ENCODE assay signal across 11 cellular contexts in the genomic region with DNA sequence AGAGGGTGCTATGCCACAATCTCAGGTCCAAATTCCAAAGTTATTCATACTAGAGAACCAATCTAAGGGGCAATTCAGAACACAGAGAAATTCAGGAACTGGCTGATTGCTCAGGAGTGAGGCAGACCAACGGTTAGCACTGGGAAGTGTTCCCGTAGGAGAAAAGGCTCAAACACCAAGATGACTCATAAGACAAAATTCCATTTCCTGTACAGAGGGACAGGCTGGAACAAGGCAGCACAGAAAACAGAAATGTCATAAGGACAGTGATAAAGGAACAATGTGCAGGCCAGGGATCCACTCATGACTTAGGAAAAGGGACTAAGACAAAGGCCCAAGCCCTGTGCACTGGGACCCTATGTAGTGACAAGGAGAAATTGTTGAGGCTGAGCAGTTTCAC. TPM values are rescaled to one million over a fixed set of nuclear protein-coding genes. Genes with fewer than 3 reads are reported as not detected.
DNase-seq lines count a peak whose midpoint lies in the region; ATAC-seq and TF ChIP-seq lines count a peak whose summit lies in the region.
"Had no signal": no experiment of that assay in that cellular context is flagged by ENCODE, and none has a peak within 500 bp of the region (broad histone marks: within the 10 kb centered on the region; RNA-seq: fewer than 3 reads in every experiment).

No MANE protein-coding gene starts in this region.

- H3K36me3 Mint-ChIP-seq in activated naive CD8-positive, alpha-beta T cell treated with anti-CD3 and anti-CD28 coated beads, Interleukin-2, amount 50 U/mL, for 24 hours (ENCODE audit: low read depth): no peaks in the 10 kb centered on the region

- TF ChIP-seq RAD21 in SK-N-SH (IDR thresholded peaks at IDR 0.05; ENCODE audit: low read length): no peak

- intact Hi-C loops in psoas muscle (cut with DNase I): no loop called here

- H3F3A ChIP-seq in SK-N-SH (replicated peaks; ENCODE audit: insufficient read depth): peaks cover 18% of the 10 kb centered on the region

- 0% methylated on average over 2 of the region's 2 CpGs for WGBS in SK-N-SH (ENCODE audit: low lambda C conversion rate)
- 3 to 10% (median 6%) methylated on average over 2 of the region's 2 CpGs for WGBS in psoas muscle, 3 donors

- no peaks in the 10 kb centered on the region for H3K27me3 Mint-ChIP-seq in activated naive CD8-positive, alpha-beta T cell treated with anti-CD3 and anti-CD28 coated beads, Interleukin-2, amount 50 U/mL, for 24 hours

- H3K27ac ChIP-seq in SK-N-SH (ENCODE audit: low read depth in 2 of 2, low read length in 1 of 2): peak overlapping the region; percentile 82 to 85
- peak overlapping the region; percentile 42 for H3K27ac ChIP-seq in psoas muscle
- H3K27ac ChIP-seq: WERI-Rb-1 had no signal

- H3K79me2 ChIP-seq in SK-N-SH (ENCODE audit: insufficient read depth): no peaks in the 10 kb centered on the region

- POLR2A ChIA-PET in SK-N-SH (lab: Yijun Ruan, JAX): no interaction called here

- H3K36me3 ChIP-seq in SK-N-SH (replicated peaks in 1 of 2; ENCODE audit: control insufficient read depth in 1 of 2, insufficient read depth in 2 of 2, low read length in 1 of 2) (no peaks in the 10 kb centered on the region), psoas muscle (ENCODE audit: insufficient read depth in 1 of 2, low read depth in 1 of 2) (no peaks in the 10 kb centered on the region)
- H3K36me3 ChIP-seq: WERI-Rb-1 had no signal

- no peaks in the 10 kb centered on the region for H3K4me1 Mint-ChIP-seq in activated naive CD8-positive, alpha-beta T cell treated with anti-CD3 and anti-CD28 coated beads, Interleukin-2, amount 50 U/mL, for 24 hours

- peak overlapping the region; percentile 81 for H2AFZ ChIP-seq in SK-N-SH (ENCODE audit: low read depth)

- no peak overlapping the region for H3K4me3 ChIP-seq in SK-N-SH (ENCODE audit: low read depth in 2 of 2, low read length in 1 of 2)
- H3K4me3 ChIP-seq in psoas muscle: no peak overlapping the region

- H4K20me1 ChIP-seq in SK-N-SH (ENCODE audit: insufficient read depth): no peaks in the 10 kb centered on the region

- H3K9me2 ChIP-seq in SK-N-SH: no peaks in the 10 kb centered on the region

- peak; percentile 84 for DNase-seq in COLO829 (ENCODE audit: low spot score)
- no peak for DNase-seq in SK-N-SH
- peak; percentile 80 for DNase-seq in foreskin melanocyte
- DNase-seq in psoas muscle: no peak
- DNase-seq in Ammon's horn (ENCODE audit: low spot score): no peak
- no peak for DNase-seq in activated naive CD8-positive, alpha-beta T cell treated with anti-CD3 and anti-CD28 coated beads, Interleukin-2, amount 50 U/mL, for 24 hours
- DNase-seq in activated CD4-positive, CD25-positive, alpha-beta regulatory T cell treated with anti-CD3 and anti-CD28 coated beads, Interleukin-2, amount 50 U/mL, for 72 hours: no peak
- DNase-seq: DND-41, NCI-H1048, WERI-Rb-1 had no signal

- H3K27me3 ChIP-seq in SK-N-SH (ENCODE audit: insufficient read depth): no peaks in the 10 kb centered on the region
- H3K27me3 ChIP-seq in psoas muscle (ENCODE audit: insufficient read depth in 3 of 3, low read length in 2 of 3): no peaks in the 10 kb centered on the region

- H3K27ac Mint-ChIP-seq in activated naive CD8-positive, alpha-beta T cell treated with anti-CD3 and anti-CD28 coated beads, Interleukin-2, amount 50 U/mL, for 24 hours: no peak overlapping the region

- H3K9me3 ChIP-seq in SK-N-SH: no peaks in the 10 kb centered on the region
- peaks cover 3% of the 10 kb centered on the region for H3K9me3 ChIP-seq in psoas muscle

- peak overlapping the region; percentile 44; the same call in 1 of the 2 replicates for H3K9ac ChIP-seq in SK-N-SH

- ATAC-seq in psoas muscle: peak; percentile 46 to 74 (median 62)
- ATAC-seq in activated naive CD8-positive, alpha-beta T cell treated with anti-CD3 and anti-CD28 coated beads, Interleukin-2, amount 50 U/mL, for 24 hours: no peak
- no peak for ATAC-seq in GM18873 (IDR thresholded peaks at IDR 0.05; ENCODE audit: low FRiP score, unreplicated experiment)

- H3K4me3 Mint-ChIP-seq in activated naive CD8-positive, alpha-beta T cell treated with anti-CD3 and anti-CD28 coated beads, Interleukin-2, amount 50 U/mL, for 24 hours: no peak overlapping the region

- CTCF ChIA-PET in SK-N-SH (lab: Yijun Ruan, JAX): no interaction called here

- H3K4me1 ChIP-seq in SK-N-SH (ENCODE audit: control insufficient read depth in 1 of 2, insufficient read depth in 2 of 2, low read depth in 1 of 2, low read length in 1 of 2): peaks cover 2 to 12% of the 10 kb centered on the region in 2 experiments; a peak in 3 of 4 replicates
- no peaks in the 10 kb centered on the region for H3K4me1 ChIP-seq in psoas muscle

- TF ChIP-seq CTCF in SK-N-SH (IDR thresholded peaks at IDR 0.05): no peak
- TF ChIP-seq CTCF in psoas muscle (IDR thresholded peaks at IDR 0.05): no peak

- peaks cover 28% of the 10 kb centered on the region for H3K9me3 Mint-ChIP-seq in activated naive CD8-positive, alpha-beta T cell treated with anti-CD3 and anti-CD28 coated beads, Interleukin-2, amount 50 U/mL, for 24 hours

- TF ChIP-seq EP300 in SK-N-SH (IDR thresholded peaks at IDR 0.05; ENCODE audit: borderline replicate concordance in 1 of 2, low read depth in 1 of 2, low read length in 1 of 2): peak in 1 of 2 experiments; percentile 79; a peak in 1 of 4 replicates

- peak overlapping the region; percentile 34 for H3K4me2 ChIP-seq in SK-N-SH

TF ChIP-seq in SK-N-SH, 30 proteins besides CTCF, POLR2A, EP300 and RAD21 (continues in another document):
- TF ChIP-seq ELF1 (IDR thresholded peaks at IDR 0.05) (no peak), RCOR1 (IDR thresholded peaks at IDR 0.05; ENCODE audit: low read length) (no peak), CHD2 (IDR thresholded peaks at IDR 0.05; ENCODE audit: low read length, partially characterized antibody) (no peak), GATA2 (CRISPR knock-in tag; IDR thresholded peaks at IDR 0.05) (no peak), TEAD4 (IDR thresholded peaks at IDR 0.05; ENCODE audit: borderline replicate concordance, insufficient read depth) (no peak; the same call in 1 of the 2 replicates), SIN3A (IDR thresholded peaks at IDR 0.05; ENCODE audit: borderline replicate concordance, low read depth, low read length) (0 out of 2 replicates have a peak, but pooled peaks have one; percentile 29), SMC3 (IDR thresholded peaks at IDR 0.05; ENCODE audit: low read depth, low read length) (no peak), MEF2A (IDR thresholded peaks at IDR 0.05; ENCODE audit: borderline replicate concordance, low read depth) (no peak)
- TF ChIP-seq, protein P1, sequence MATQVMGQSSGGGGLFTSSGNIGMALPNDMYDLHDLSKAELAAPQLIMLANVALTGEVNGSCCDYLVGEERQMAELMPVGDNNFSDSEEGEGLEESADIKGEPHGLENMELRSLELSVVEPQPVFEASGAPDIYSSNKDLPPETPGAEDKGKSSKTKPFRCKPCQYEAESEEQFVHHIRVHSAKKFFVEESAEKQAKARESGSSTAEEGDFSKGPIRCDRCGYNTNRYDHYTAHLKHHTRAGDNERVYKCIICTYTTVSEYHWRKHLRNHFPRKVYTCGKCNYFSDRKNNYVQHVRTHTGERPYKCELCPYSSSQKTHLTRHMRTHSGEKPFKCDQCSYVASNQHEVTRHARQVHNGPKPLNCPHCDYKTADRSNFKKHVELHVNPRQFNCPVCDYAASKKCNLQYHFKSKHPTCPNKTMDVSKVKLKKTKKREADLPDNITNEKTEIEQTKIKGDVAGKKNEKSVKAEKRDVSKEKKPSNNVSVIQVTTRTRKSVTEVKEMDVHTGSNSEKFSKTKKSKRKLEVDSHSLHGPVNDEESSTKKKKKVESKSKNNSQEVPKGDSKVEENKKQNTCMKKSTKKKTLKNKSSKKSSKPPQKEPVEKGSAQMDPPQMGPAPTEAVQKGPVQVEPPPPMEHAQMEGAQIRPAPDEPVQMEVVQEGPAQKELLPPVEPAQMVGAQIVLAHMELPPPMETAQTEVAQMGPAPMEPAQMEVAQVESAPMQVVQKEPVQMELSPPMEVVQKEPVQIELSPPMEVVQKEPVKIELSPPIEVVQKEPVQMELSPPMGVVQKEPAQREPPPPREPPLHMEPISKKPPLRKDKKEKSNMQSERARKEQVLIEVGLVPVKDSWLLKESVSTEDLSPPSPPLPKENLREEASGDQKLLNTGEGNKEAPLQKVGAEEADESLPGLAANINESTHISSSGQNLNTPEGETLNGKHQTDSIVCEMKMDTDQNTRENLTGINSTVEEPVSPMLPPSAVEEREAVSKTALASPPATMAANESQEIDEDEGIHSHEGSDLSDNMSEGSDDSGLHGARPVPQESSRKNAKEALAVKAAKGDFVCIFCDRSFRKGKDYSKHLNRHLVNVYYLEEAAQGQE (IDR thresholded peaks at IDR 0.05; ENCODE audit: low read depth, low read length): no peak
- TF ChIP-seq, protein P2, sequence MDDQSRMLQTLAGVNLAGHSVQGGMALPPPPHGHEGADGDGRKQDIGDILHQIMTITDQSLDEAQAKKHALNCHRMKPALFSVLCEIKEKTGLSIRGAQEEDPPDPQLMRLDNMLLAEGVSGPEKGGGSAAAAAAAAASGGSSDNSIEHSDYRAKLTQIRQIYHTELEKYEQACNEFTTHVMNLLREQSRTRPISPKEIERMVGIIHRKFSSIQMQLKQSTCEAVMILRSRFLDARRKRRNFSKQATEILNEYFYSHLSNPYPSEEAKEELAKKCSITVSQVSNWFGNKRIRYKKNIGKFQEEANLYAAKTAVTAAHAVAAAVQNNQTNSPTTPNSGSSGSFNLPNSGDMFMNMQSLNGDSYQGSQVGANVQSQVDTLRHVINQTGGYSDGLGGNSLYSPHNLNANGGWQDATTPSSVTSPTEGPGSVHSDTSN (IDR thresholded peaks at IDR 0.05): peak; percentile 33; the same call in 1 of the 2 replicates
- TF ChIP-seq, protein P3, sequence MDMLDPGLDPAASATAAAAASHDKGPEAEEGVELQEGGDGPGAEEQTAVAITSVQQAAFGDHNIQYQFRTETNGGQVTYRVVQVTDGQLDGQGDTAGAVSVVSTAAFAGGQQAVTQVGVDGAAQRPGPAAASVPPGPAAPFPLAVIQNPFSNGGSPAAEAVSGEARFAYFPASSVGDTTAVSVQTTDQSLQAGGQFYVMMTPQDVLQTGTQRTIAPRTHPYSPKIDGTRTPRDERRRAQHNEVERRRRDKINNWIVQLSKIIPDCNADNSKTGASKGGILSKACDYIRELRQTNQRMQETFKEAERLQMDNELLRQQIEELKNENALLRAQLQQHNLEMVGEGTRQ (IDR thresholded peaks at IDR 0.05; ENCODE audit: borderline replicate concordance, low read depth, low read length): no peak

RNA-seq across cellular contexts. Expression of a gene that starts 54.2 kb away (rescaled TPM):
- polyA plus RNA-seq in SK-N-SH (2012; rRNA removed) (0.08 and 0.10 TPM in 2 replicates), psoas muscle (1 to 10 TPM in 2 of 3 donors, under 1 TPM in 1; 0.92 to 2.1 (median 1.5) TPM)
- 0.13 and 0.14 TPM in 2 replicates for polyA plus RNA-seq in SK-N-SH (2012; cell fraction: cytosol; rRNA removed)
- polyA plus RNA-seq in SK-N-SH (2012; cell fraction: nucleus; rRNA removed): 0.04 and 0.05 TPM in 2 replicates
- total RNA-seq in psoas muscle: 1 to 10 TPM; 1.5 to 4.2 (median 2.0) TPM

Comparison
In these comparisons a context has a peak if more than half of its experiments do, and no peak if none do; other contexts are left out.
1. DNase-seq: peak in COLO829 (single experiment) and foreskin melanocyte (single experiment); none in SK-N-SH (single experiment), psoas muscle (0 of 2), Ammon's horn (single experiment), activated naive CD8-positive, alpha-beta T cell treated with anti-CD3 and anti-CD28 coated beads, Interleukin-2, amount 50 U/mL, for 24 hours (single experiment) and activated CD4-positive, CD25-positive, alpha-beta regulatory T cell treated with anti-CD3 and anti-CD28 coated beads, Interleukin-2, amount 50 U/mL, for 72 hours (single experiment).
2. ATAC-seq: peak in psoas muscle (4 of 4); none in activated naive CD8-positive, alpha-beta T cell treated with anti-CD3 and anti-CD28 coated beads, Interleukin-2, amount 50 U/mL, for 24 hours (single experiment) and GM18873 (single experiment).